12 cellular contexts compared by ENCODE assay signal in the genomic region with DNA sequence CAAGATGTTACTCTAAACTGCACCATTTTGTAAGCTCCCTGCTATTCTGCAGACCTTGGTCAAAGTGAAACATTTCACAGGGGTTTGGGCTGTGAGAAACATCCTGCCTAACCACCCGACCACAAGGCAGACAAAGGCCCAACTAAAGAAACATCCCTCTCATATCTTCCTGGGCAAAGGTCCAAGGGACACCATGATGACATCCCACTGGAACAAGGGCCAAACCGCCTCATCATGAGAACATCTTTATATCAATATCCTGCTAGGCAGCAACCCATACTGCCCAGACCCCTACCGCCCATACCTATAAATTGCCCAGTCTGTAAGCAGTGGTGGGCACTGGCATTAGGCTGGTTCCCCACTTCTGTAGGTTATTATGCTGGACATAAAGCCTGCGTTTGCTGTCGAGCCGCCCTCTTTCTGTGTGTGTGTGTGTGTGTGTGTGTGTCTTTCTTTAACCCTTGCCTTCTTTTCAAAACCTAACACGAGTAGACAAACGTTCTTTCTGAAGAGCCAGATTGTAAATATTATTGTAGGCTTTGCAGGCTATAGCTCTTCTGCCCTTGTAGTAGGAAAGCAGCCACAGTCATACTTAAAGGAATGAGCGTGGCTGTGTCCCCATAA. TPM values are rescaled to one million over a fixed set of nuclear protein-coding genes. Genes with fewer than 3 reads are reported as not detected.
A peak's percentile ranks its signal among the peaks of the same experiment; 100 is the strongest.
DNase-seq lines count a peak whose midpoint lies in the region; ATAC-seq and TF ChIP-seq lines count a peak whose summit lies in the region.
"Had no signal": no experiment of that assay in that cellular context is flagged by ENCODE, and none has a peak within 500 bp of the region (broad histone marks: within the 10 kb centered on the region; RNA-seq: fewer than 3 reads in every experiment).

No MANE protein-coding gene starts in this region.

- H3K4me3 Mint-ChIP-seq in activated CD8-positive, alpha-beta memory T cell treated with anti-CD3 and anti-CD28 coated beads, Interleukin-2, amount 10 ng/mL, durations not matched to agents 7 days and 5 days: peak overlapping the region; percentile 36
- H3K4me3 Mint-ChIP-seq in T-cell: peak overlapping the region; percentile 39 to 94 (median 90)

- CTCF ChIA-PET in activated CD8-positive, alpha-beta memory T cell treated with anti-CD3 and anti-CD28 coated beads, Interleukin-2, amount 10 ng/mL, durations not matched to agents 7 days and 5 days (lab: Charles Lee): interaction anchor here (1.1 to 2.1 kb wide), 7 partner anchors 10 to 161 kb away, joined by 3 to 13 read pairs (median 5); a partner anchor contains a TSS
- CTCF ChIA-PET in T-cell (lab: Charles Lee): no interaction called here

- intact Hi-C loops in testis (cut with DNase I; ENCODE audit: low total_unique reads): no loop called here

- DNase-seq in activated CD8-positive, alpha-beta memory T cell treated with anti-CD3 and anti-CD28 coated beads, Interleukin-2, amount 10 ng/mL, durations not matched to agents 7 days and 5 days: peak; percentile 75
- DNase-seq in activated CD8-positive, alpha-beta memory T cell treated with anti-CD3 and anti-CD28 coated beads for 24 hours: no peak
- DNase-seq in T-cell (peak in 1 of 34 experiments; percentile 9), foreskin melanocyte (peak; percentile 23), testis (peak; percentile 70), iPS-NIHi11 (ENCODE audit: low spot score) (no peak)
- DNase-seq in stimulated activated CD4-positive, alpha-beta T cell treated with anti-CD3 and anti-CD28 coated beads, Interleukin-1b, Interleukin-23, amount 100 ng/mL, for 48 hours: no peak
- DNase-seq: ACHN; activated CD4-positive, CD25-positive, alpha-beta regulatory T cell; SHP77 had no signal

- H3K27me3 ChIP-seq in testis: no peaks in the 10 kb centered on the region

- peaks cover 12% of the 10 kb centered on the region for H3K4me1 ChIP-seq in testis

- H3K36me3 ChIP-seq in testis (ENCODE audit: low read depth, missing control alignments): no peaks in the 10 kb centered on the region

- H3K4me3 ChIP-seq in testis: peak overlapping the region in 1 of 2 donors; percentile 63

- POLR2A ChIA-PET in T-cell (lab: Charles Lee): interaction anchor here (0.5 to 1.2 kb wide), 3 partner anchors 37 to 134 kb away, joined by 3 to 9 read pairs (median 6); a partner anchor contains a TSS

- peaks cover 53% of the 10 kb centered on the region for H3K4me1 Mint-ChIP-seq in activated CD8-positive, alpha-beta memory T cell treated with anti-CD3 and anti-CD28 coated beads, Interleukin-2, amount 10 ng/mL, durations not matched to agents 7 days and 5 days
- peaks cover 28 to 47% (median 37%) of the 10 kb centered on the region in 3 donors for H3K4me1 Mint-ChIP-seq in T-cell

- H3K9me3 Mint-ChIP-seq in activated CD8-positive, alpha-beta memory T cell treated with anti-CD3 and anti-CD28 coated beads, Interleukin-2, amount 10 ng/mL, durations not matched to agents 7 days and 5 days (ENCODE audit: low read depth): no peaks in the 10 kb centered on the region
- peaks cover 0 to 6% (median 0%) of the 10 kb centered on the region in 3 donors for H3K9me3 Mint-ChIP-seq in T-cell

- H3K36me3 Mint-ChIP-seq in activated CD8-positive, alpha-beta memory T cell treated with anti-CD3 and anti-CD28 coated beads, Interleukin-2, amount 10 ng/mL, durations not matched to agents 7 days and 5 days: peaks cover 27% of the 10 kb centered on the region
- peaks cover 14% of the 10 kb centered on the region for H3K36me3 Mint-ChIP-seq in T-cell

- peaks cover 21% of the 10 kb centered on the region for H3K27me3 Mint-ChIP-seq in activated CD8-positive, alpha-beta memory T cell treated with anti-CD3 and anti-CD28 coated beads, Interleukin-2, amount 10 ng/mL, durations not matched to agents 7 days and 5 days
- peaks cover 20 to 29% of the 10 kb centered on the region in 2 donors for H3K27me3 Mint-ChIP-seq in T-cell

- TF ChIP-seq CTCF in testis (IDR thresholded peaks at IDR 0.05): no peak

- H3K27ac Mint-ChIP-seq in activated CD8-positive, alpha-beta memory T cell treated with anti-CD3 and anti-CD28 coated beads, Interleukin-2, amount 10 ng/mL, durations not matched to agents 7 days and 5 days: peak overlapping the region; percentile 95
- H3K27ac Mint-ChIP-seq in T-cell: peak overlapping the region; percentile 74 to 95

- no peak for TF ChIP-seq POLR2A in testis (IDR thresholded peaks at IDR 0.05)

- ATAC-seq in activated CD8-positive, alpha-beta memory T cell treated with anti-CD3 and anti-CD28 coated beads, Interleukin-2, amount 10 ng/mL, durations not matched to agents 7 days and 5 days: no peak
- ATAC-seq in T-cell (replicated peaks in 1 of 4): no peak
- ATAC-seq in HG03280 (IDR thresholded peaks at IDR 0.05; ENCODE audit: unreplicated experiment): no peak

- 35 to 45% methylated on average over 9 of the region's 9 CpGs for WGBS in testis, 2 donors

- peak overlapping the region in 1 of 2 donors; percentile 81 for H3K27ac ChIP-seq in testis

- H3K9me3 ChIP-seq in testis: no peaks in the 10 kb centered on the region

RNA-seq across cellular contexts. Expression of a gene that starts 1.0 kb away (rescaled TPM):
- total RNA-seq in activated CD8-positive, alpha-beta memory T cell treated with anti-CD3 and anti-CD28 coated beads, Interleukin-2, amount 10 ng/mL, durations not matched to agents 7 days and 5 days: 10 to 100 TPM; 67.4 to 69.5 TPM
- 10 to 100 TPM; 50.8 to 72.6 (median 58.7) TPM for total RNA-seq in T-cell
- 10 to 100 TPM; 71.5 to 82.8 TPM for total RNA-seq in testis
- 109 TPM for polyA plus RNA-seq in testis (ENCODE audit: insufficient read depth, low read depth, low replicate concordance)

RNA-seq across cellular contexts. Expression of a gene that starts 33.5 kb away (rescaled TPM):
- total RNA-seq in activated CD8-positive, alpha-beta memory T cell treated with anti-CD3 and anti-CD28 coated beads, Interleukin-2, amount 10 ng/mL, durations not matched to agents 7 days and 5 days: 1 to 10 TPM in 1 of 2 experiments, under 1 TPM in 1; 0.82 to 1.0 TPM
- total RNA-seq in T-cell: under 1 TPM; 0.16 to 0.44 (median 0.28) TPM
- total RNA-seq in testis: 10 to 100 TPM; 28.6 to 90.0 TPM
- 78.8 TPM for polyA plus RNA-seq in testis (ENCODE audit: insufficient read depth, low read depth, low replicate concordance)
- total RNA-seq: smooth muscle cell had no signal
- polyA plus RNA-seq: smooth muscle cell had no signal

RNA-seq across cellular contexts. Expression of a gene that starts 46.4 kb away (rescaled TPM):
- total RNA-seq in activated CD8-positive, alpha-beta memory T cell treated with anti-CD3 and anti-CD28 coated beads, Interleukin-2, amount 10 ng/mL, durations not matched to agents 7 days and 5 days: under 1 TPM; 0.18 to 0.30 TPM
- 10 to 100 TPM; 10.3 to 38.5 (median 28.5) TPM for total RNA-seq in T-cell
- 10 to 100 TPM in 1 of 2 donors, 1 to 10 TPM in 1; 6.9 to 24.5 TPM for total RNA-seq in testis
- polyA plus RNA-seq in testis (ENCODE audit: insufficient read depth, low read depth, low replicate concordance): 17.3 TPM
- polyA plus RNA-seq: smooth muscle cell had no signal

RNA-seq across cellular contexts. Expression of a gene that starts 51.0 kb away (rescaled TPM):
- total RNA-seq in activated CD8-positive, alpha-beta memory T cell treated with anti-CD3 and anti-CD28 coated beads, Interleukin-2, amount 10 ng/mL, durations not matched to agents 7 days and 5 days: under 1 TPM; 0.47 to 0.61 TPM
- total RNA-seq in T-cell: 1 to 10 TPM in 1 of 5 donors, under 1 TPM in 4; 0.33 to 1.3 (median 0.76) TPM
- total RNA-seq in testis: 1 to 10 TPM; 5.5 to 5.6 TPM
- polyA plus RNA-seq in testis (ENCODE audit: insufficient read depth, low read depth, low replicate concordance): 4.4 TPM
- total RNA-seq: smooth muscle cell had no signal

Comparison
In these comparisons a context has a peak if more than half of its experiments do, and no peak if none do; other contexts are left out.
1. DNase-seq: peak in activated CD8-positive, alpha-beta memory T cell treated with anti-CD3 and anti-CD28 coated beads, Interleukin-2, amount 10 ng/mL, durations not matched to agents 7 days and 5 days (single experiment), foreskin melanocyte (single experiment) and testis (single experiment); none in activated CD8-positive, alpha-beta memory T cell treated with anti-CD3 and anti-CD28 coated beads for 24 hours (single experiment), iPS-NIHi11 (single experiment) and stimulated activated CD4-positive, alpha-beta T cell treated with anti-CD3 and anti-CD28 coated beads, Interleukin-1b, Interleukin-23, amount 100 ng/mL, for 48 hours (single experiment).
2. RNA of a gene that starts 33.5 kb away (total RNA-seq): 28.6 to 90.0 TPM in testis; 0.82 to 1.0 TPM in activated CD8-positive, alpha-beta memory T cell treated with anti-CD3 and anti-CD28 coated beads, Interleukin-2, amount 10 ng/mL, durations not matched to agents 7 days and 5 days and 0.16 to 0.44 TPM in T-cell; every median in the first group is over 10 times any median in the second.
3. RNA of a gene that starts 46.4 kb away (total RNA-seq): 10.3 to 38.5 TPM in T-cell and 6.9 to 24.5 TPM in testis; 0.18 to 0.30 TPM in activated CD8-positive, alpha-beta memory T cell treated with anti-CD3 and anti-CD28 coated beads, Interleukin-2, amount 10 ng/mL, durations not matched to agents 7 days and 5 days; every median in the first group is over 4 times any median in the second.